In the genomic region with DNA sequence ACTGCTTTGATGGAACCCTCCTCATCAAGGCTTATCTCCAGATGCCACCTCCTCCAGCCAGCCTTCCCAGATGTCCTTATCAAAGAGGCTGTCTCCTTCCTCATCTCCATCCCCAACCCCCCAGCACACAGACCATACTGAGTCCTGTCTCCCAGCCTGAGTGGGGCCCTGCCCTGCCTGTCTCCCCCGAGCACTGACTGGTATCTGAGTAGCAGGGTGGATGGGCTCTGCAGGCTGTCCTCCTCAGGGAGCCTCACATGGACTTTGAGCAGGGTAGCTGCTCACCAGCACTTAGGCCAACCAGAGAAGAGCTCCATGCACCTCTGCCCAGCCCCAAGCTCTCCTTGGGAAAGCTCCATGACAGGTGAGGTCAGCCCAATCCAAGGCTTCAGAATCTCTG, we compare ENCODE assay signal across 29 cellular contexts. TPM values are rescaled to one million over a fixed set of nuclear protein-coding genes. Genes with fewer than 3 reads are reported as not detected.
DNase-seq lines count a peak whose midpoint lies in the region; ATAC-seq and TF ChIP-seq lines count a peak whose summit lies in the region.
"Had no signal": no experiment of that assay in that cellular context is flagged by ENCODE, and none has a peak within 500 bp of the region (broad histone marks: within the 10 kb centered on the region; RNA-seq: fewer than 3 reads in every experiment).

No MANE protein-coding gene starts in this region.

- peak overlapping the region; percentile 83 to 94 (median 88) for H3K27ac ChIP-seq in thyroid gland
- H3K27ac ChIP-seq: ovary, suprapubic skin, uterus had no signal

- TF ChIP-seq POLR2A in thyroid gland (IDR thresholded peaks at IDR 0.05) = no peak

- TF ChIP-seq CTCF in chondrocyte (IDR thresholded peaks at IDR 0.05) (no peak), mesothelial cell of epicardium (IDR thresholded peaks at IDR 0.05; ENCODE audit: unreplicated experiment) (no peak), thyroid gland (IDR thresholded peaks at IDR 0.05) (no peak)

- DNase-seq in chondrocyte (ENCODE audit: low spot score) = peak; percentile 64
- DNase-seq in mesothelial cell of epicardium (ENCODE audit: low spot score in 2 of 2, unreplicated experiment in 2 of 2) = no peak
- no peak for DNase-seq in thyroid gland
- DNase-seq in NCI-H510A treated with DMSO at 0.1 percent for 48 hours (lab: John Stamatoyannopoulos, UW) = no peak
- DNase-seq: activated CD4-positive, alpha-beta T cell treated with anti-CD3 and anti-CD28 coated beads, Interleukin-2, amount 50 U/mL, for 4 hours; HFFc6; hypothalamus; NCI-H1105; NCI-H187 treated with DMSO at 0.1 percent for 48 hours; retina; uterus had no signal

- no peaks in the 10 kb centered on the region for H3K9me3 ChIP-seq in thyroid gland
- H3K9me3 ChIP-seq: gastroesophageal sphincter, ovary, spleen, suprapubic skin, uterus had no signal

- H3K27me3 Mint-ChIP-seq in chondrocyte (ENCODE audit: low read depth) (no peaks in the 10 kb centered on the region), mesothelial cell of epicardium (ENCODE audit: low read depth) (no peaks in the 10 kb centered on the region)

- H3K9me3 Mint-ChIP-seq in chondrocyte (ENCODE audit: low read depth) (no peaks in the 10 kb centered on the region), mesothelial cell of epicardium (no peaks in the 10 kb centered on the region)
- H3K9me3 Mint-ChIP-seq: activated naive CD4-positive, alpha-beta T cell treated with anti-CD3 and anti-CD28 coated beads, Interleukin-2, amount 50 U/mL, for 24 hours; activated T-helper 17 cell treated with anti-CD3 and anti-CD28 coated beads, Interleukin-2, amount 50 U/mL, for 72 hours; dendritic cell treated with granulocyte-macrophage colony-stimulating factor and Interleukin-4, amounts not matched to agents 40 ng/mL and 50 ng/mL, for 4 days; HFFc6; IgD-negative memory B cell; natural killer cell treated with Interleukin-12 subunit alpha and Interleukin-12 subunit beta and Interleukin-15 and Interleukin-18, amount 100 ng/mL, for 72 hours; T-helper 1 cell treated with Interleukin-12 subunit alpha and Interleukin-12 subunit beta and Interleukin-4 antibody, amounts not matched to agents 30 μg/mL and 1 μg/mL, for 36 hours had no signal

- intact Hi-C loops in thyroid gland (cut with DNase I) = no loop called here

- WGBS in thyroid gland, 2 donors = 100% methylated on average over 1 of the region's 1 CpG

- TF ChIP-seq RAD21 in Ishikawa (IDR thresholded peaks at IDR 0.05; ENCODE audit: low read depth) = no peak

- no peak overlapping the region for H3K4me3 ChIP-seq in thyroid gland (replicated peaks in 1 of 3)
- H3K4me3 ChIP-seq: gastroesophageal sphincter, GM12878, ovary, spleen, suprapubic skin, uterus had no signal

- no peaks in the 10 kb centered on the region for H3K36me3 Mint-ChIP-seq in chondrocyte (ENCODE audit: low read depth)
- no peaks in the 10 kb centered on the region for H3K36me3 Mint-ChIP-seq in mesothelial cell of epicardium
- H3K36me3 Mint-ChIP-seq: activated naive CD4-positive, alpha-beta T cell treated with anti-CD3 and anti-CD28 coated beads, Interleukin-2, amount 50 U/mL, for 24 hours; IgD-negative memory B cell; natural killer cell treated with Interleukin-12 subunit alpha and Interleukin-12 subunit beta and Interleukin-15 and Interleukin-18, amount 100 ng/mL, for 72 hours had no signal

- no peaks in the 10 kb centered on the region for H3K36me3 ChIP-seq in thyroid gland
- H3K36me3 ChIP-seq: gastroesophageal sphincter, ovary, spleen, suprapubic skin, uterus had no signal

- no peaks in the 10 kb centered on the region for H3K27me3 ChIP-seq in thyroid gland
- H3K27me3 ChIP-seq: gastroesophageal sphincter, ovary, suprapubic skin, uterus had no signal

- ATAC-seq in HG03354 (IDR thresholded peaks at IDR 0.05; ENCODE audit: poor library complexity, severe bottlenecking, unreplicated experiment) (no peak), esophagus mucosa (no peak)
- ATAC-seq: activated T-helper 17 cell treated with anti-CD3 and anti-CD28 coated beads, Interleukin-2, amount 50 U/mL, for 72 hours; gastroesophageal sphincter; GM12878 had no signal

- no peak overlapping the region for H3K4me3 Mint-ChIP-seq in chondrocyte (ENCODE audit: unreplicated experiment)
- no peak overlapping the region for H3K4me3 Mint-ChIP-seq in mesothelial cell of epicardium
- H3K4me3 Mint-ChIP-seq: activated naive CD4-positive, alpha-beta T cell treated with anti-CD3 and anti-CD28 coated beads, Interleukin-2, amount 50 U/mL, for 24 hours; activated T-helper 17 cell treated with anti-CD3 and anti-CD28 coated beads, Interleukin-2, amount 50 U/mL, for 72 hours; dendritic cell treated with granulocyte-macrophage colony-stimulating factor and Interleukin-4, amounts not matched to agents 40 ng/mL and 50 ng/mL, for 4 days; HFFc6; IgD-negative memory B cell; natural killer cell treated with Interleukin-12 subunit alpha and Interleukin-12 subunit beta and Interleukin-15 and Interleukin-18, amount 100 ng/mL, for 72 hours; T-helper 1 cell treated with Interleukin-12 subunit alpha and Interleukin-12 subunit beta and Interleukin-4 antibody, amounts not matched to agents 30 μg/mL and 1 μg/mL, for 36 hours had no signal

- TF ChIP-seq EP300 in Ishikawa (IDR thresholded peaks at IDR 0.05; ENCODE audit: borderline replicate concordance) = no peak

- H3K4me1 ChIP-seq in thyroid gland = peaks cover 45% of the 10 kb centered on the region in 2 donors

- H3K4me1 Mint-ChIP-seq in chondrocyte (ENCODE audit: low read depth) = peaks cover 61% of the 10 kb centered on the region
- H3K4me1 Mint-ChIP-seq in mesothelial cell of epicardium = peaks cover 49% of the 10 kb centered on the region
- H3K4me1 Mint-ChIP-seq: activated naive CD4-positive, alpha-beta T cell treated with anti-CD3 and anti-CD28 coated beads, Interleukin-2, amount 50 U/mL, for 24 hours; activated T-helper 17 cell treated with anti-CD3 and anti-CD28 coated beads, Interleukin-2, amount 50 U/mL, for 72 hours; IgD-negative memory B cell had no signal

- H3K27ac Mint-ChIP-seq in chondrocyte (ENCODE audit: unreplicated experiment) (no peak overlapping the region), mesothelial cell of epicardium (peak overlapping the region; percentile 73)
- H3K27ac Mint-ChIP-seq: activated naive CD4-positive, alpha-beta T cell treated with anti-CD3 and anti-CD28 coated beads, Interleukin-2, amount 50 U/mL, for 24 hours; activated T-helper 17 cell treated with anti-CD3 and anti-CD28 coated beads, Interleukin-2, amount 50 U/mL, for 72 hours; dendritic cell treated with granulocyte-macrophage colony-stimulating factor and Interleukin-4, amounts not matched to agents 40 ng/mL and 50 ng/mL, for 4 days; IgD-negative memory B cell; natural killer cell treated with Interleukin-12 subunit alpha and Interleukin-12 subunit beta and Interleukin-15 and Interleukin-18, amount 100 ng/mL, for 72 hours; T-helper 1 cell treated with Interleukin-12 subunit alpha and Interleukin-12 subunit beta and Interleukin-4 antibody, amounts not matched to agents 30 μg/mL and 1 μg/mL, for 36 hours had no signal

TF ChIP-seq in Ishikawa, 13 proteins besides CTCF, POLR2A, EP300 and RAD21:
- TF ChIP-seq, protein P1, sequence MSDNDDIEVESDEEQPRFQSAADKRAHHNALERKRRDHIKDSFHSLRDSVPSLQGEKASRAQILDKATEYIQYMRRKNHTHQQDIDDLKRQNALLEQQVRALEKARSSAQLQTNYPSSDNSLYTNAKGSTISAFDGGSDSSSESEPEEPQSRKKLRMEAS (IDR thresholded peaks at IDR 0.05) = 0 out of 2 replicates have a peak, but pooled peaks have one; percentile 3
- no peak for TF ChIP-seq TEAD4 (IDR thresholded peaks at IDR 0.05)

RNA-seq across cellular contexts. Expression of a gene that starts 20.0 kb away (rescaled TPM):
- total RNA-seq in chondrocyte = 85.8 to 236 TPM (median 216 TPM) in 3 replicates
- total RNA-seq in mesothelial cell of epicardium = 133 to 149 TPM (median 143 TPM) in 3 replicates
- total RNA-seq in thyroid gland = 100 to 1,000 TPM; 145 to 246 (median 172) TPM
- 83.1 TPM for total RNA-seq in esophagus mucosa

RNA-seq across cellular contexts. Expression of a gene that starts 40.9 kb away (rescaled TPM):
- total RNA-seq in chondrocyte (0.10 TPM in 1 of 3 replicates, not detected in the others), mesothelial cell of epicardium (5.2 to 7.7 TPM (median 6.6 TPM) in 3 replicates), thyroid gland (1 to 10 TPM; 1.8 to 2.4 (median 2.1) TPM), esophagus mucosa (4.0 TPM)
- total RNA-seq: activated T-helper 17 cell treated with anti-CD3 and anti-CD28 coated beads, Interleukin-2, amount 50 U/mL, for 72 hours; cardiac septum; gastroesophageal sphincter; GM12878; HFFc6; left lobe of liver; MCF 10A; natural killer cell treated with Interleukin-12 subunit alpha and Interleukin-12 subunit beta and Interleukin-15 and Interleukin-18, amount 100 ng/mL, for 72 hours; SK-MEL-5; spleen had no signal

RNA-seq across cellular contexts. Expression of a gene that starts 59.2 kb away (rescaled TPM):
- 28.9 to 38.0 TPM (median 31.1 TPM) in 3 replicates for total RNA-seq in chondrocyte
- total RNA-seq in mesothelial cell of epicardium = 44.6 to 46.0 TPM (median 45.4 TPM) in 3 replicates
- total RNA-seq in thyroid gland = 10 to 100 TPM; 42.5 to 79.3 (median 64.5) TPM
- 13.6 TPM for total RNA-seq in esophagus mucosa
